ENCODE assay signal across 19 cellular contexts in genomic region chr13:79432992-79433391, GRCh38.
"Had no signal": no experiment of that assay in that cellular context is flagged by ENCODE, and none has a peak within 500 bp of the region (broad histone marks: within the 10 kb centered on the region; RNA-seq: fewer than 3 reads in every experiment).

No MANE protein-coding gene starts in this region.

- H3K27me3 ChIP-seq: foreskin keratinocyte, hepatocyte, ovary, tibial artery, upper lobe of left lung had no signal

- H3K4me1 ChIP-seq: foreskin keratinocyte, upper lobe of left lung had no signal

- H3K4me2 ChIP-seq: hepatocyte, smooth muscle cell had no signal

- H3K4me3 Mint-ChIP-seq: endodermal cell; naive thymus-derived CD8-positive, alpha-beta T cell; stimulated activated effector memory CD8-positive, alpha-beta T cell treated with anti-CD3 and anti-CD28 coated beads, Interleukin-12 subunit alpha, Interleukin-12 subunit beta, amount 100 ng/mL, for 72 hours had no signal

- ATAC-seq: foreskin keratinocyte; mucosa of descending colon; naive thymus-derived CD8-positive, alpha-beta T cell; right cardiac atrium; stimulated activated effector memory CD8-positive, alpha-beta T cell treated with anti-CD3 and anti-CD28 coated beads, Interleukin-12 subunit alpha, Interleukin-12 subunit beta, amount 100 ng/mL, for 72 hours had no signal

- H3K27me3 Mint-ChIP-seq: naive thymus-derived CD8-positive, alpha-beta T cell; progenitor cell of endocrine pancreas had no signal

- H3K27ac Mint-ChIP-seq: endodermal cell; naive thymus-derived CD8-positive, alpha-beta T cell; progenitor cell of endocrine pancreas; stimulated activated effector memory CD8-positive, alpha-beta T cell treated with anti-CD3 and anti-CD28 coated beads, Interleukin-12 subunit alpha, Interleukin-12 subunit beta, amount 100 ng/mL, for 72 hours had no signal

- H3K9me3 Mint-ChIP-seq: endodermal cell; naive thymus-derived CD8-positive, alpha-beta T cell; stimulated activated effector memory CD8-positive, alpha-beta T cell treated with anti-CD3 and anti-CD28 coated beads, Interleukin-12 subunit alpha, Interleukin-12 subunit beta, amount 100 ng/mL, for 72 hours had no signal

- DNase-seq: dermis blood vessel endothelial cell; effector CD4-positive, alpha-beta T cell; endodermal cell; erythroblast; foreskin keratinocyte; head of caudate nucleus; mucosa of descending colon; naive thymus-derived CD8-positive, alpha-beta T cell; ovary; stimulated activated CD4-positive, alpha-beta T cell treated with anti-CD3 and anti-CD28 coated beads, Interleukin-4, amount 100 ng/mL, for 1 hour; stimulated activated CD8-positive, alpha-beta memory T cell treated with anti-CD3 and anti-CD28 coated beads, Interleukin-4, amount 100 ng/mL, for 48 hours; stimulated activated naive CD8-positive, alpha-beta T cell treated with anti-CD3 and anti-CD28 coated beads, Interleukin-15, Interleukin-2, amounts not matched to agents 100 U/mL and 50 U/mL, for 24 hours; tibial artery had no signal

- H3K4me1 Mint-ChIP-seq: endodermal cell; naive thymus-derived CD8-positive, alpha-beta T cell had no signal

- H3K4me3 ChIP-seq: hepatocyte, mucosa of descending colon, ovary, smooth muscle cell, tibial artery, upper lobe of left lung had no signal

- H2AFZ ChIP-seq: hepatocyte had no signal

- H3K79me2 ChIP-seq: hepatocyte had no signal

- H3K9me3 ChIP-seq: mucosa of descending colon, ovary, tibial artery, upper lobe of left lung had no signal

- H3K36me3 Mint-ChIP-seq: naive thymus-derived CD8-positive, alpha-beta T cell; stimulated activated effector memory CD8-positive, alpha-beta T cell treated with anti-CD3 and anti-CD28 coated beads, Interleukin-12 subunit alpha, Interleukin-12 subunit beta, amount 100 ng/mL, for 72 hours had no signal

- H3K27ac ChIP-seq: foreskin keratinocyte, hepatocyte, ovary, tibial artery, upper lobe of left lung had no signal

- H3K36me3 ChIP-seq: ovary, tibial artery, upper lobe of left lung had no signal
